In genomic region chr11:3123761-3124733, GRCh38 we compare ENCODE assay signal across 9 cellular contexts.
DNase-seq lines count a peak whose midpoint lies in the region; ATAC-seq and TF ChIP-seq lines count a peak whose summit lies in the region.
"Had no signal": no experiment of that assay in that cellular context is flagged by ENCODE, and none has a peak within 500 bp of the region (broad histone marks: within the 10 kb centered on the region; RNA-seq: fewer than 3 reads in every experiment).

No MANE protein-coding gene starts in this region.

- peaks cover 0 to 21% of the 10 kb centered on the region in 2 donors for H3K36me3 ChIP-seq in duodenal mucosa (ENCODE audit: control insufficient read depth in 1 of 2, insufficient read depth in 2 of 2, low read length in 2 of 2)
- H3K36me3 ChIP-seq in muscle layer of colon (ENCODE audit: insufficient read depth, low read length), result peaks cover 35% of the 10 kb centered on the region

- POLR2A ChIA-PET in GM10248 (lab: Yijun Ruan, JAX), result no interaction called here

- ATAC-seq in HG03378 (IDR thresholded peaks at IDR 0.05; ENCODE audit: unreplicated experiment) (no peak), GM19452 (IDR thresholded peaks at IDR 0.05; ENCODE audit: unreplicated experiment) (no peak)
- ATAC-seq: naive thymus-derived CD8-positive, alpha-beta T cell had no signal

- H3K4me3 ChIP-seq in NB4 (ENCODE audit: low read depth, low read length) (no peak overlapping the region), duodenal mucosa (ENCODE audit: low read depth in 1 of 2, low read length in 2 of 2) (no peak overlapping the region), muscle layer of colon (ENCODE audit: low read depth in 1 of 2, low read length in 2 of 2) (peak overlapping the region in 1 of 2 donors; percentile 23)

- TF ChIP-seq CTCF in NB4 (IDR thresholded peaks at IDR 0.05; ENCODE audit: low read depth, low read length) (no peak), GM10248 (IDR thresholded peaks at IDR 0.05; ENCODE audit: control extremely low read depth, extremely low read depth, low read depth, missing control alignments) (no peak)

- H3K27ac ChIP-seq in duodenal mucosa (ENCODE audit: low read depth, low read length) (peak overlapping the region; percentile 14), muscle layer of colon (ENCODE audit: low read depth, low read length) (peak overlapping the region; percentile 57)

- no peak overlapping the region for H3K9ac ChIP-seq in duodenal mucosa (ENCODE audit: low read depth in 1 of 2, low read length in 2 of 2)
- peak overlapping the region; percentile 39 for H3K9ac ChIP-seq in muscle layer of colon (ENCODE audit: low read length)

- H3K27me3 ChIP-seq in duodenal mucosa (ENCODE audit: control insufficient read depth in 1 of 2, insufficient read depth in 2 of 2, low read length in 2 of 2) (no peaks in the 10 kb centered on the region), muscle layer of colon (ENCODE audit: control insufficient read depth in 1 of 2, insufficient read depth in 2 of 2, low read length in 2 of 2) (no peaks in the 10 kb centered on the region)

- TF ChIP-seq POLR2A in NB4 (IDR thresholded peaks at IDR 0.05; ENCODE audit: extremely low read depth, insufficient read length), result no peak

- CTCF ChIA-PET in GM10248 (lab: Yijun Ruan, JAX), result no interaction called here

- no peaks in the 10 kb centered on the region for H3K9me3 ChIP-seq in duodenal mucosa (ENCODE audit: control insufficient read depth in 1 of 2, low read length in 2 of 2)
- no peaks in the 10 kb centered on the region for H3K9me3 ChIP-seq in muscle layer of colon (ENCODE audit: low read length)

- H3K4me1 ChIP-seq in duodenal mucosa (ENCODE audit: control insufficient read depth in 1 of 2, insufficient read depth in 2 of 2, low read length in 2 of 2) (peaks cover 7 to 14% of the 10 kb centered on the region in 2 donors), muscle layer of colon (ENCODE audit: insufficient read depth, low read length) (peaks cover 31% of the 10 kb centered on the region)

- DNase-seq in AG08396 (ENCODE audit: low spot score), result peak; percentile 92
- peak; percentile 92 for DNase-seq in NB4 (ENCODE audit: low read depth)
- no peak for DNase-seq in GM10248 (ENCODE audit: extremely low spot score)
- no peak for DNase-seq in DMS79 treated with DMSO at 0.1 percent for 48 hours (lab: John Stamatoyannopoulos, UW)

Comparison
In these comparisons a context has a peak if more than half of its experiments do, and no peak if none do; other contexts are left out.
1. DNase-seq: peak in AG08396 (single experiment) and NB4 (single experiment); none in GM10248 (single experiment) and DMS79 treated with DMSO at 0.1 percent for 48 hours (single experiment).